11 cellular contexts compared by ENCODE assay signal in genomic region chr17:16288860-16289571, GRCh38.
DNase-seq lines count a peak whose midpoint lies in the region; ATAC-seq and TF ChIP-seq lines count a peak whose summit lies in the region.
"Had no signal": no experiment of that assay in that cellular context is flagged by ENCODE, and none has a peak within 500 bp of the region (broad histone marks: within the 10 kb centered on the region; RNA-seq: fewer than 3 reads in every experiment).

No MANE protein-coding gene starts in this region.

- ATAC-seq in stimulated activated memory B cell treated with anti-CD40 and anti-IgM and Interleukin-4, amounts not matched to agents 10 μg/mL and 1 μg/mL and 100 μg/mL, for 72 hours: no peak
- ATAC-seq in GM21526 (IDR thresholded peaks at IDR 0.05; ENCODE audit: low FRiP score, unreplicated experiment): no peak
- ATAC-seq: left ventricle myocardium superior had no signal

- peak overlapping the region; percentile 69 to 98 (median 88) for H3K27ac ChIP-seq in Peyer's patch
- no peak overlapping the region for H3K27ac ChIP-seq in endodermal cell (ENCODE audit: low read depth, low read length)
- H3K27ac ChIP-seq: KMS-11 had no signal

- H3K4me1 ChIP-seq in Peyer's patch (peaks cover 11 to 55% (median 35%) of the 10 kb centered on the region in 4 donors), endodermal cell (ENCODE audit: control insufficient read depth, insufficient read depth, low read length) (peaks cover 20% of the 10 kb centered on the region)

- H3K4me3 ChIP-seq in Peyer's patch (no peak overlapping the region), endodermal cell (ENCODE audit: low read length) (peak overlapping the region; percentile 12)

- DNase-seq in T-helper 2 cell treated with Interferon-gamma antibody and Interleukin-4, amounts not matched to agents 5 μg/mL and 100 μg/mL, for 36 hours (ENCODE audit: low spot score): no peak
- DNase-seq in T-helper 2 cell (no peak), Peyer's patch (peak in 1 of 3 donors; percentile 46), endodermal cell (no peak), NCI-H524 treated with DMSO at 0.1 percent for 48 hours (lab: John Stamatoyannopoulos, UW) (no peak), OCI-M1 (lab: John Stamatoyannopoulos, UW) (no peak)
- DNase-seq: left ventricle myocardium superior, NCI-H510A had no signal

- H3K36me3 ChIP-seq in Peyer's patch (no peaks in the 10 kb centered on the region), endodermal cell (ENCODE audit: control insufficient read depth, insufficient read depth, low read length) (no peaks in the 10 kb centered on the region)

- TF ChIP-seq CTCF in Peyer's patch (IDR thresholded peaks at IDR 0.05) (no peak), endodermal cell (conservative IDR thresholded peaks at IDR 0.05) (no peak)

- peak overlapping the region; percentile 23 for H3K4me3 Mint-ChIP-seq in T-helper 2 cell treated with Interferon-gamma antibody and Interleukin-4, amounts not matched to agents 5 μg/mL and 100 μg/mL, for 36 hours
- H3K4me3 Mint-ChIP-seq in endodermal cell: no peak overlapping the region
- peak overlapping the region; percentile 69 for H3K4me3 Mint-ChIP-seq in stimulated activated memory B cell treated with anti-CD40 and anti-IgM and Interleukin-4, amounts not matched to agents 10 μg/mL and 1 μg/mL and 100 μg/mL, for 72 hours

- peaks cover 43% of the 10 kb centered on the region for H3K4me1 Mint-ChIP-seq in T-helper 2 cell treated with Interferon-gamma antibody and Interleukin-4, amounts not matched to agents 5 μg/mL and 100 μg/mL, for 36 hours (ENCODE audit: low read depth)
- H3K4me1 Mint-ChIP-seq in endodermal cell: peaks cover 22% of the 10 kb centered on the region
- H3K4me1 Mint-ChIP-seq in stimulated activated memory B cell treated with anti-CD40 and anti-IgM and Interleukin-4, amounts not matched to agents 10 μg/mL and 1 μg/mL and 100 μg/mL, for 72 hours: peaks cover 71% of the 10 kb centered on the region

- H3K27ac Mint-ChIP-seq in T-helper 2 cell treated with Interferon-gamma antibody and Interleukin-4, amounts not matched to agents 5 μg/mL and 100 μg/mL, for 36 hours: peak overlapping the region; percentile 33
- no peak overlapping the region for H3K27ac Mint-ChIP-seq in endodermal cell
- H3K27ac Mint-ChIP-seq in stimulated activated memory B cell treated with anti-CD40 and anti-IgM and Interleukin-4, amounts not matched to agents 10 μg/mL and 1 μg/mL and 100 μg/mL, for 72 hours: peak overlapping the region; percentile 99

- H3K36me3 Mint-ChIP-seq in T-helper 2 cell treated with Interferon-gamma antibody and Interleukin-4, amounts not matched to agents 5 μg/mL and 100 μg/mL, for 36 hours (ENCODE audit: low read depth): peaks cover 12% of the 10 kb centered on the region
- peaks cover 17% of the 10 kb centered on the region for H3K36me3 Mint-ChIP-seq in endodermal cell (ENCODE audit: low read depth)
- H3K36me3 Mint-ChIP-seq in stimulated activated memory B cell treated with anti-CD40 and anti-IgM and Interleukin-4, amounts not matched to agents 10 μg/mL and 1 μg/mL and 100 μg/mL, for 72 hours: peaks cover 5% of the 10 kb centered on the region

- WGBS in endodermal cell (ENCODE audit: insufficient coverage in 1 of 2, insufficient read length in 1 of 2), 2 experiments: 81 to 91% methylated on average over 5 of the region's 5 CpGs

- no peaks in the 10 kb centered on the region for H3K9me3 Mint-ChIP-seq in T-helper 2 cell treated with Interferon-gamma antibody and Interleukin-4, amounts not matched to agents 5 μg/mL and 100 μg/mL, for 36 hours
- H3K9me3 Mint-ChIP-seq in endodermal cell: no peaks in the 10 kb centered on the region
- H3K9me3 Mint-ChIP-seq in stimulated activated memory B cell treated with anti-CD40 and anti-IgM and Interleukin-4, amounts not matched to agents 10 μg/mL and 1 μg/mL and 100 μg/mL, for 72 hours: no peaks in the 10 kb centered on the region

- H3K27me3 ChIP-seq in Peyer's patch (no peaks in the 10 kb centered on the region), endodermal cell (ENCODE audit: control insufficient read depth, insufficient read depth, low read length, poor library complexity, severe bottlenecking) (no peaks in the 10 kb centered on the region)

- no peaks in the 10 kb centered on the region for H3K9me3 ChIP-seq in Peyer's patch
- H3K9me3 ChIP-seq in endodermal cell (ENCODE audit: control insufficient read depth, low read length): no peaks in the 10 kb centered on the region

- H3K9ac ChIP-seq in endodermal cell (ENCODE audit: extremely low read depth, low read length, poor library complexity, severe bottlenecking): no peak overlapping the region
- H3K9ac ChIP-seq: KMS-11 had no signal

- TF ChIP-seq POLR2A in Peyer's patch (IDR thresholded peaks at IDR 0.05): no peak

- H3K27me3 Mint-ChIP-seq in T-helper 2 cell treated with Interferon-gamma antibody and Interleukin-4, amounts not matched to agents 5 μg/mL and 100 μg/mL, for 36 hours (ENCODE audit: low read depth): no peaks in the 10 kb centered on the region
- peaks cover 5% of the 10 kb centered on the region for H3K27me3 Mint-ChIP-seq in endodermal cell (ENCODE audit: insufficient read depth)
- no peaks in the 10 kb centered on the region for H3K27me3 Mint-ChIP-seq in stimulated activated memory B cell treated with anti-CD40 and anti-IgM and Interleukin-4, amounts not matched to agents 10 μg/mL and 1 μg/mL and 100 μg/mL, for 72 hours
